ENCODE assay signal across 9 cellular contexts in genomic region chr4:4825431-4825830, GRCh38.
"Had no signal": no experiment of that assay in that cellular context is flagged by ENCODE, and none has a peak within 500 bp of the region (broad histone marks: within the 10 kb centered on the region; RNA-seq: fewer than 3 reads in every experiment).

No MANE protein-coding gene starts in this region.

- H3K36me3 ChIP-seq: HAP-1 had no signal

- H3K9me3 ChIP-seq: HAP-1 had no signal

- H3K9ac ChIP-seq: GM23248 had no signal

- ATAC-seq: HCT116, HepG2 had no signal

- H3K27ac ChIP-seq: GM23248, HL-60 had no signal

- H3K4me3 ChIP-seq: GM23248, HAP-1 had no signal

- H2AFZ ChIP-seq: GM23248 had no signal

- DNase-seq: GM23248, GOT3, H7, HFFc6 had no signal

- H3K27ac Mint-ChIP-seq: HFFc6, IgD-negative memory B cell had no signal

- H3K4me3 Mint-ChIP-seq: HFFc6 had no signal

- H3K4me1 Mint-ChIP-seq: IgD-negative memory B cell had no signal

- H3K4me1 ChIP-seq: HAP-1 had no signal
